8 cellular contexts compared by ENCODE assay signal in the genomic region with DNA sequence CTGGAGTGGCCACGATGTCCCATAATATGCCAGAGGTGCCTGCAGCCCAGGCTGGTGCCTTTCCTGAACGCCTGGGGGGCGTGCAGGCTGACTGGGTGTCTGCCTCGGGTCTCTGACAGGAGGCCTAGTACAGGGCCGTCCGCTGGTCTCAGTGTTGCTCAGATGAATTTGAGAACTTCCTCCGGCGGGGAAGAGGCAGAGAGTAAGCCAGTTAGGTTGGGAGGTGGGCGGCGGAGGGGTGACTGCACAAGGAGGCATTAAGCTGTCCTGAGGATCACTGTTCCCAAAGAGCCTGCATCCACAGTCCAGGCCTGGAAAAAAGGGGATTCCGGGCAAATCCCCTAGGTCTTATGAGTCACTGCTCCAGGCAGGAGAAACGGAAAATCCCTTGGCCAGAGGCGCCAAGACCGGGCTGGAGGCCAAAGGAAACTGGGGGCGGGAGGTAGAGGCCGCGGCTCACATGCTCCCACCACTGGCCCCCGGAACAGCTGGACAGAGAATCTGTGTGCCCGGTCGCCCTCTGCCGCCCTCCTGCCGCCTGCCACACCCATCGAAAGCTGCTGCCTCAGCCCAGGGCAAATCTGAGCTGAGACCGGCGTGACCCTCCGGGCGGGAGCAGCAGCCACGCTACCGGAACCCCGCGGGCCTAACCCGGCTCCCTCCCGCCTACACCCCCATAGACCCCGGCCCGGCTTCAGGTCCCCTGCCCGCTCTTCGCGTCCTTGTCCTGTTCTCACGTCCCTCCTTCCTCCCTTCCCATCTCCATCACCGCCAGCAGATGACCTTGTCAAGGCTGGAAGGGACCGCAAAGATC.
DNase-seq lines count a peak whose midpoint lies in the region; ATAC-seq and FAIRE-seq lines count a peak whose summit lies in the region.

No MANE protein-coding gene starts in this region.

- DNase-seq in activated CD8-positive, alpha-beta memory T cell treated with anti-CD3 and anti-CD28 coated beads for 24 hours: peak; percentile 80
- DNase-seq in activated CD8-positive, alpha-beta memory T cell treated with anti-CD3 and anti-CD28 coated beads, Interleukin-2, amount 50 U/mL, for 4 hours: no peak
- DNase-seq in RCC 7860 (ENCODE audit: low spot score) (peak; percentile 97), brain pericyte (ENCODE audit: low read depth, low spot score) (peak; percentile 58), retina (peak; percentile 44)

- no peaks in the 10 kb centered on the region for H3K4me1 ChIP-seq in iPS-18a (ENCODE audit: control insufficient read depth, low read depth, low read length)

- no peak overlapping the region for H3K9ac ChIP-seq in iPS-18a (ENCODE audit: low read length)

- peaks cover 38% of the 10 kb centered on the region for H3K27me3 ChIP-seq in iPS-18a (ENCODE audit: control insufficient read depth, insufficient read depth, low read length)

- no peaks in the 10 kb centered on the region for H3K9me3 ChIP-seq in iPS-18a (ENCODE audit: control insufficient read depth, low read depth, low read length)

- H3K4me3 ChIP-seq in iPS-18a (ENCODE audit: low read length): peak overlapping the region; percentile 63

- H3K36me3 ChIP-seq in iPS-18a (ENCODE audit: control insufficient read depth, low read depth, low read length): no peaks in the 10 kb centered on the region

- no peak overlapping the region for H3K27ac ChIP-seq in iPS-18a (ENCODE audit: low read length)

- peak; percentile 89 for FAIRE-seq in RCC 7860 (lab: Jason Lieb, UNC)

- no peak for ATAC-seq in GM18868 (IDR thresholded peaks at IDR 0.05; ENCODE audit: unreplicated experiment)
- ATAC-seq in GM21723 (IDR thresholded peaks at IDR 0.05; ENCODE audit: unreplicated experiment): no peak
